Comparison of ENCODE assay signal across 14 cellular contexts in genomic region chr4:159283697-159284492, GRCh38.
DNase-seq lines count a peak whose midpoint lies in the region; ATAC-seq, FAIRE-seq and TF ChIP-seq lines count a peak whose summit lies in the region.
"Had no signal": no experiment of that assay in that cellular context is flagged by ENCODE, and none has a peak within 500 bp of the region (broad histone marks: within the 10 kb centered on the region; RNA-seq: fewer than 3 reads in every experiment).

No MANE protein-coding gene starts in this region.

- H3K27me3 ChIP-seq in foreskin keratinocyte = no peaks in the 10 kb centered on the region

- no peaks in the 10 kb centered on the region for H3K36me3 ChIP-seq in SK-N-MC (ENCODE audit: insufficient read depth, low read length)

- H3K4me3 ChIP-seq in SK-N-MC = peak overlapping the region; percentile 63

- no peak for TF ChIP-seq CTCF in foreskin keratinocyte (conservative IDR thresholded peaks at IDR 0.05)

- peaks cover 37% of the 10 kb centered on the region for H3K4me1 ChIP-seq in foreskin keratinocyte

- peak overlapping the region; percentile 73 for H3K9ac ChIP-seq in SK-N-MC (ENCODE audit: insufficient read length)

- peak overlapping the region; percentile 96 for H3K27ac ChIP-seq in SK-N-MC
- no peak overlapping the region for H3K27ac ChIP-seq in foreskin keratinocyte

- ATAC-seq in foreskin keratinocyte (peak; percentile 92), GM21723 (IDR thresholded peaks at IDR 0.05; ENCODE audit: unreplicated experiment) (no peak), GM21526 (IDR thresholded peaks at IDR 0.05; ENCODE audit: low FRiP score, unreplicated experiment) (no peak)
- ATAC-seq: Panc1; stimulated activated naive CD8-positive, alpha-beta T cell treated with anti-CD3 and anti-CD28 coated beads, Interleukin-15, Interleukin-2, amounts not matched to agents 100 U/mL and 50 U/mL, for 24 hours had no signal

- peak; percentile 21 for FAIRE-seq in GM19239 (lab: Jason Lieb, UNC)

- no peaks in the 10 kb centered on the region for H3K9me3 ChIP-seq in SK-N-MC (ENCODE audit: low read depth, low read length)

- DNase-seq in GM19239 (ENCODE audit: insufficient read length, low spot score) = no peak
- DNase-seq in SK-N-MC (ENCODE audit: low read depth, low spot score) = peak; percentile 62
- peak; percentile 78 to 89 for DNase-seq in foreskin keratinocyte
- peak; percentile 95 for DNase-seq in renal cortical epithelial cell (ENCODE audit: low read depth)
- DNase-seq in putamen (ENCODE audit: low spot score) = no peak
- DNase-seq in cerebellar nuclear complex (lab: John Stamatoyannopoulos, UW) = no peak
- DNase-seq: activated CD4-positive, alpha-beta T cell treated with anti-CD3 and anti-CD28 coated beads, Interleukin-2, amount 10 ng/mL, durations not matched to agents 24 days and 14 days; amniotic stem cell; NCI-H1105; small intestine; stimulated activated naive CD8-positive, alpha-beta T cell treated with anti-CD3 and anti-CD28 coated beads, Interleukin-15, Interleukin-2, amounts not matched to agents 100 U/mL and 50 U/mL, for 24 hours had no signal

Comparison
In these comparisons a context has a peak if more than half of its experiments do, and no peak if none do; other contexts are left out.
1. DNase-seq: peak in SK-N-MC (single experiment), foreskin keratinocyte (2 of 2) and renal cortical epithelial cell (single experiment); none in GM19239 (single experiment), putamen (single experiment) and cerebellar nuclear complex (0 of 2).